Comparison of ENCODE assay signal across 8 cellular contexts in the genomic region with DNA sequence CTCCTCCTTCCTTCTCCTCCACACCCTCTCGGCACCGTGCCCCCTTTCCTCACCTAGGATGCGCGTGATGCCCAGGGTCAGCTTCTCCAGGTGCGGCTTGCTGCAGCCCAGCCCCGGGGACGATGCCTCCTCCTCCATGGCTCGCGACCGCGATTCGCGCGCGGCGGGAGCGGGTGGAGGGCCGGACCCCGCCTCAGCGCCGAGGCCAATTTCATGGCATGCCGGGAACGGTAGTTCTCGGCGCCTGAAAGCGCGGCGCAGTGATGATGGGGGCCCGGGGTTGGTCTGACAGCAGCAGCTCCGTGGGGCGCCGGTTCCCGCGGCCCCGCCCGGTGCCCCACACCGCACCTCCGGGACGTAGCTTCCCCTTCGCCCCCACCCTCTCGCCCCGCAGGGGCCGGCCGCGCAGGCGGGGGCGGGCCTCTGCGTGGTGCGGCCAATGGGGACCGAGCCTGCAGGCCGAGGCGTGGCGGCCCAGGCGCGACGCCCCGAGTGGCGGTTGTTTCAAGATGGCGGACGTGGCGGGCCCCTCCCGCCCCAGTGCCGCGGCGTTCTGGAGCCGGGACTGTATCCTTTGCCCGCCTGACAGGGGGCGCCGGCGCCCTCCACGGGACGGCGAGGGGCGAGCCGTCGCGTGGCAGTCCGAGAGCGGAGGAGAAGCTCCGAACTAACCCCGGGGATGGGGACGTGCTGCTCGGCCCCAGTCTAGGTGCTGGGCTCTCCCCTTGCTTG. TPM values are rescaled to one million over a fixed set of nuclear protein-coding genes. Genes with fewer than 3 reads are reported as not detected.
DNase-seq lines count a peak whose midpoint lies in the region; ATAC-seq and TF ChIP-seq lines count a peak whose summit lies in the region.

Gene KIAA1328, plus strand, starts transcription at position 498 of the 732 bp plus-strand sequence. Its CDS starts 12 bp downstream, at position 510.
Gene TPGS2, minus strand, starts transcription at position 373 of the 732 bp plus-strand sequence. Its CDS starts 235 bp downstream, at position 138.

- no peaks in the 10 kb centered on the region for H3K36me3 Mint-ChIP-seq in osteocyte (ENCODE audit: unreplicated experiment)

- H3K4me3 Mint-ChIP-seq in osteocyte (ENCODE audit: unreplicated experiment): peak within 1 kb of the TSS; percentile 97

- ATAC-seq in thoracic aorta (ENCODE audit: insufficient number of reproducible peaks, low FRiP score, low read depth): peak; percentile 85

- H3K27me3 Mint-ChIP-seq in osteocyte (ENCODE audit: unreplicated experiment): no peaks in the 10 kb centered on the region

- H3K9me3 ChIP-seq in thoracic aorta: no peaks in the 10 kb centered on the region

- TF ChIP-seq CTCF in GM10248 (IDR thresholded peaks at IDR 0.05; ENCODE audit: control extremely low read depth, extremely low read depth, low read depth, missing control alignments) (peak; percentile 41), HFF-Myc (IDR thresholded peaks at IDR 0.05; ENCODE audit: low read depth, low read length, missing control alignments) (peak; percentile 35), osteocyte (IDR thresholded peaks at IDR 0.05) (peak; percentile 72), thoracic aorta (IDR thresholded peaks at IDR 0.05) (peak; percentile 41)

- no peaks in the 10 kb centered on the region for H3K9me3 Mint-ChIP-seq in osteocyte (ENCODE audit: unreplicated experiment)

- H3K27ac ChIP-seq in thoracic aorta: peak within 1 kb of the TSS; percentile 65 to 79

- CTCF ChIA-PET in GM10248 (lab: Yijun Ruan, JAX): interaction anchor here (0.7 to 6.1 kb wide), 12 partner anchors 10 to 141 kb away, joined by 3 to 35 read pairs (median 5); no protein-coding TSS in a partner anchor

- DNase-seq in GM10248 (ENCODE audit: extremely low spot score) (peak; percentile 93), HFF-Myc (ENCODE audit: extremely low read depth, low read depth) (no peak), MV-4-11 (lab: John Stamatoyannopoulos, UW) (peak; percentile 84), SK-N-DZ (ENCODE audit: low spot score) (peak; percentile 90), globus pallidus (ENCODE audit: low spot score) (peak; percentile 86), osteocyte (ENCODE audit: extremely low spot score, unreplicated experiment) (peak; percentile 97), thoracic aorta (ENCODE audit: low spot score) (peak; percentile 36)
- DNase-seq in activated naive CD4-positive, alpha-beta T cell treated with anti-CD3 and anti-CD28 coated beads, Interleukin-2, amount 50 U/mL, for 16 hours: peak; percentile 88

- POLR2A ChIA-PET in GM10248 (lab: Yijun Ruan, JAX): no interaction called here

- H3K36me3 ChIP-seq in thoracic aorta: no peaks in the 10 kb centered on the region

- H3K4me3 ChIP-seq in HFF-Myc (replicated peaks; ENCODE audit: low read depth, low read length): peak within 1 kb of the TSS; percentile 68
- H3K4me3 ChIP-seq in thoracic aorta: peak within 1 kb of the TSS; percentile 92

- peaks cover 6 to 21% of the 10 kb centered on the region in 2 donors for H3K4me1 ChIP-seq in thoracic aorta (ENCODE audit: control insufficient read depth in 1 of 2, low read depth in 2 of 2)

- H3K4me1 Mint-ChIP-seq in osteocyte (ENCODE audit: unreplicated experiment): peaks cover 38% of the 10 kb centered on the region

- no peaks in the 10 kb centered on the region for H3K27me3 ChIP-seq in thoracic aorta (replicated peaks; ENCODE audit: insufficient read depth)

- peak within 1 kb of the TSS; percentile 94 for H3K27ac Mint-ChIP-seq in osteocyte (ENCODE audit: unreplicated experiment)

RNA-seq across cellular contexts. Expression of gene KIAA1328, which starts in this region (rescaled TPM):
- 6.3 and 7.4 TPM in 2 replicates for polyA plus RNA-seq in SK-N-DZ (2014; cell fraction: cytosol; rRNA removed)
- 15.8 and 16.6 TPM in 2 replicates for polyA plus RNA-seq in SK-N-DZ (2014; cell fraction: nucleus; rRNA removed)
- total RNA-seq in osteocyte (10.1 and 10.7 TPM in 2 replicates), thoracic aorta (10 to 100 TPM; 14.4 to 22.7 TPM)

RNA-seq across cellular contexts. Expression of gene TPGS2, which starts in this region (rescaled TPM):
- polyA plus RNA-seq in SK-N-DZ (2014; cell fraction: cytosol; rRNA removed): 323 and 417 TPM in 2 replicates
- polyA plus RNA-seq in SK-N-DZ (2014; cell fraction: nucleus; rRNA removed): 235 and 238 TPM in 2 replicates
- 95.4 and 98.8 TPM in 2 replicates for total RNA-seq in osteocyte
- total RNA-seq in thoracic aorta: 100 to 1,000 TPM in 1 of 2 donors, 10 to 100 TPM in 1; 83.0 to 150 TPM
